ENCODE assay signal across 27 cellular contexts in genomic region chr15:73065114-73065513, GRCh38. TPM values are rescaled to one million over a fixed set of nuclear protein-coding genes. Genes with fewer than 3 reads are reported as not detected.
DNase-seq lines count a peak whose midpoint lies in the region; ATAC-seq, FAIRE-seq and TF ChIP-seq lines count a peak whose summit lies in the region.
"Had no signal": no experiment of that assay in that cellular context is flagged by ENCODE, and none has a peak within 500 bp of the region (broad histone marks: within the 10 kb centered on the region; RNA-seq: fewer than 3 reads in every experiment).

No MANE protein-coding gene starts in this region.

- no peak overlapping the region for H3K9ac ChIP-seq in kidney (ENCODE audit: low read length in 2 of 2)
- H3K9ac ChIP-seq: BLaER1 had no signal

- H3K4me3 ChIP-seq in kidney (ENCODE audit: low read length in 2 of 2), result no peak overlapping the region
- H3K4me3 ChIP-seq: BLaER1, GM12878 had no signal

- H3K27ac ChIP-seq in kidney (ENCODE audit: low read depth in 2 of 2, low read length in 2 of 2), result no peak overlapping the region
- H3K27ac ChIP-seq: 22Rv1, BLaER1 had no signal

- no peaks in the 10 kb centered on the region for H3K36me3 ChIP-seq in kidney (ENCODE audit: control insufficient read depth in 1 of 2, insufficient read depth in 2 of 2, low read length in 2 of 2)
- H3K36me3 ChIP-seq: BE2C, BLaER1 had no signal

- TF ChIP-seq CTCF in kidney (IDR thresholded peaks at IDR 0.05; ENCODE audit: borderline replicate concordance, extremely low read depth, insufficient read depth), result no peak

- no peaks in the 10 kb centered on the region for H3K4me1 ChIP-seq in kidney (ENCODE audit: control insufficient read depth in 1 of 2, insufficient read depth in 1 of 2, low read depth in 1 of 2, low read length in 2 of 2)
- H3K4me1 ChIP-seq: BE2C, BLaER1 had no signal

- peak overlapping the region; percentile 85 for H3K27ac Mint-ChIP-seq in activated T-cell treated with anti-CD3 and anti-CD28 coated beads, Interleukin-2, amount 50 U/mL, for 72 hours
- H3K27ac Mint-ChIP-seq: CD14-positive monocyte; CD4-positive, CD25-positive, alpha-beta regulatory T cell; CD8-positive, alpha-beta memory T cell had no signal

- no peaks in the 10 kb centered on the region for H3K36me3 Mint-ChIP-seq in activated T-cell treated with anti-CD3 and anti-CD28 coated beads, Interleukin-2, amount 50 U/mL, for 72 hours (ENCODE audit: insufficient read depth in 2 of 2)
- no peaks in the 10 kb centered on the region for H3K36me3 Mint-ChIP-seq in activated T-cell treated with anti-CD3 and anti-CD28 coated beads, Interleukin-2, amount 50 U/mL, for 4 hours (ENCODE audit: insufficient read depth)
- H3K36me3 Mint-ChIP-seq: CD14-positive monocyte; CD4-positive, alpha-beta memory T cell; CD4-positive, CD25-positive, alpha-beta regulatory T cell had no signal

- no peaks in the 10 kb centered on the region for H3K4me1 Mint-ChIP-seq in activated T-cell treated with anti-CD3 and anti-CD28 coated beads, Interleukin-2, amount 50 U/mL, for 72 hours (ENCODE audit: low read depth)
- no peaks in the 10 kb centered on the region for H3K4me1 Mint-ChIP-seq in activated T-cell treated with anti-CD3 and anti-CD28 coated beads, Interleukin-2, amount 50 U/mL, for 4 hours (ENCODE audit: low read depth)
- H3K4me1 Mint-ChIP-seq: CD14-positive monocyte; CD4-positive, CD25-positive, alpha-beta regulatory T cell had no signal

- no peaks in the 10 kb centered on the region for H3K9me3 ChIP-seq in kidney (ENCODE audit: control insufficient read depth in 1 of 2, low read length in 2 of 2)
- H3K9me3 ChIP-seq: BE2C, BLaER1 had no signal

- peaks cover 17% of the 10 kb centered on the region for H3K27me3 Mint-ChIP-seq in activated T-cell treated with anti-CD3 and anti-CD28 coated beads, Interleukin-2, amount 50 U/mL, for 72 hours (ENCODE audit: low read depth)
- H3K27me3 Mint-ChIP-seq in activated T-cell treated with anti-CD3 and anti-CD28 coated beads, Interleukin-2, amount 50 U/mL, for 4 hours (ENCODE audit: low read depth), result no peaks in the 10 kb centered on the region
- H3K27me3 Mint-ChIP-seq: CD4-positive, alpha-beta memory T cell had no signal

- ATAC-seq in activated T-cell treated with anti-CD3 and anti-CD28 coated beads, Interleukin-2, amount 50 U/mL, for 72 hours (replicated peaks in 1 of 2), result no peak
- no peak for ATAC-seq in activated T-cell treated with anti-CD3 and anti-CD28 coated beads, Interleukin-2, amount 50 U/mL, for 4 hours
- no peak for ATAC-seq in GM21515 (IDR thresholded peaks at IDR 0.05; ENCODE audit: unreplicated experiment)
- ATAC-seq: GM12878 had no signal

- DNase-seq in activated T-cell treated with anti-CD3 and anti-CD28 coated beads, Interleukin-2, amount 50 U/mL, for 72 hours, result no peak
- DNase-seq in activated T-cell treated with anti-CD3 and anti-CD28 coated beads, Interleukin-2, amount 50 U/mL, for 4 hours, result no peak
- DNase-seq in frontal cortex (ENCODE audit: low spot score in 2 of 2) (no peak), kidney (no peak), globus pallidus (ENCODE audit: low spot score) (no peak), mesenteric fat pad (ENCODE audit: low spot score) (no peak)
- DNase-seq: ACHN; BE2C; C1 segment of cervical spinal cord; CD4-positive, alpha-beta memory T cell; CD4-positive, CD25-positive, alpha-beta regulatory T cell; CD8-positive, alpha-beta memory T cell; COR-L47; DMS 273 treated with DMSO at 0.1 percent for 48 hours; DMS153; DMS53; DMS79; DND-41; EL; GDM1 had no signal

- H3K4me3 Mint-ChIP-seq in activated T-cell treated with anti-CD3 and anti-CD28 coated beads, Interleukin-2, amount 50 U/mL, for 72 hours, result no peak overlapping the region
- no peak overlapping the region for H3K4me3 Mint-ChIP-seq in activated T-cell treated with anti-CD3 and anti-CD28 coated beads, Interleukin-2, amount 50 U/mL, for 4 hours
- H3K4me3 Mint-ChIP-seq: CD14-positive monocyte; CD4-positive, alpha-beta memory T cell; CD4-positive, CD25-positive, alpha-beta regulatory T cell; CD8-positive, alpha-beta memory T cell had no signal

- peak; percentile 10 for FAIRE-seq in frontal cortex (lab: Jason Lieb, UNC)
- FAIRE-seq in kidney (lab: Jason Lieb, UNC), result peak; percentile 25
- FAIRE-seq: GM12878, GM12892, GM18507 had no signal

- no peaks in the 10 kb centered on the region for H3K9me3 Mint-ChIP-seq in activated T-cell treated with anti-CD3 and anti-CD28 coated beads, Interleukin-2, amount 50 U/mL, for 72 hours
- H3K9me3 Mint-ChIP-seq in activated T-cell treated with anti-CD3 and anti-CD28 coated beads, Interleukin-2, amount 50 U/mL, for 4 hours, result no peaks in the 10 kb centered on the region
- H3K9me3 Mint-ChIP-seq: CD4-positive, alpha-beta memory T cell; CD4-positive, CD25-positive, alpha-beta regulatory T cell; CD8-positive, alpha-beta memory T cell had no signal

- intact Hi-C loops in kidney (cut with DNase I), result no loop called here

RNA-seq across cellular contexts. Expression of gene NEO1, which starts 12.9 kb away (rescaled TPM):
- 1 to 10 TPM; 7.0 to 8.1 TPM for total RNA-seq in activated T-cell treated with anti-CD3 and anti-CD28 coated beads, Interleukin-2, amount 50 U/mL, for 72 hours
- total RNA-seq in activated T-cell treated with anti-CD3 and anti-CD28 coated beads, Interleukin-2, amount 50 U/mL, for 4 hours, result 1 to 10 TPM; 4.7 to 5.2 (median 4.9) TPM
- total RNA-seq in frontal cortex (156 TPM), kidney (43.3 TPM), mesenteric fat pad (12.7 TPM)
- 12.4 TPM for polyA plus RNA-seq in kidney (ENCODE audit: insufficient read depth, low read depth, low replicate concordance)
